ENCODE assay signal across 26 cellular contexts in genomic region chr4:52912608-52913007, GRCh38. TPM values are rescaled to one million over a fixed set of nuclear protein-coding genes. Genes with fewer than 3 reads are reported as not detected.
A peak's percentile ranks its signal among the peaks of the same experiment; 100 is the strongest.
DNase-seq lines count a peak whose midpoint lies in the region; ATAC-seq, FAIRE-seq and TF ChIP-seq lines count a peak whose summit lies in the region.
"Had no signal": no experiment of that assay in that cellular context is flagged by ENCODE, and none has a peak within 500 bp of the region (broad histone marks: within the 10 kb centered on the region; RNA-seq: fewer than 3 reads in every experiment).

No MANE protein-coding gene starts in this region.

- TF ChIP-seq POLR2A in right lobe of liver (IDR thresholded peaks at IDR 0.05): no peak

- peaks cover 70% of the 10 kb centered on the region for H3K4me1 Mint-ChIP-seq in HFFc6 (ENCODE audit: low read depth)
- H3K4me1 Mint-ChIP-seq in astrocyte (ENCODE audit: low read depth, unreplicated experiment): peaks cover 10% of the 10 kb centered on the region

- H3K9me3 ChIP-seq in astrocyte (ENCODE audit: insufficient read depth, low read depth, low read length) (no peaks in the 10 kb centered on the region), mesenchymal stem cell (ENCODE audit: control insufficient read depth, low read length) (no peaks in the 10 kb centered on the region), right lobe of liver (no peaks in the 10 kb centered on the region)
- H3K9me3 ChIP-seq in effector memory CD4-positive, alpha-beta T cell (ENCODE audit: control insufficient read depth, low read length): no peaks in the 10 kb centered on the region
- H3K9me3 ChIP-seq: A549, spleen, vagina had no signal

- H3K9me3 Mint-ChIP-seq in HFFc6 (no peaks in the 10 kb centered on the region), astrocyte (ENCODE audit: unreplicated experiment) (no peaks in the 10 kb centered on the region)
- H3K9me3 Mint-ChIP-seq: endodermal cell had no signal

- no peak overlapping the region for H2BK5ac ChIP-seq in mesenchymal stem cell (ENCODE audit: low read depth, low read length, poor library complexity, severe bottlenecking)

- peaks cover 15% of the 10 kb centered on the region for H3K4me1 ChIP-seq in astrocyte (ENCODE audit: insufficient read depth, low read length)
- H3K4me1 ChIP-seq in mesenchymal stem cell (ENCODE audit: control insufficient read depth, insufficient read depth, low read depth, low read length): no peaks in the 10 kb centered on the region
- peaks cover 0 to 35% (median 9%) of the 10 kb centered on the region in 4 donors for H3K4me1 ChIP-seq in right lobe of liver
- no peaks in the 10 kb centered on the region for H3K4me1 ChIP-seq in effector memory CD4-positive, alpha-beta T cell (ENCODE audit: control insufficient read depth, insufficient read depth, low read length, poor library complexity, severe bottlenecking)
- H3K4me1 ChIP-seq: A549 had no signal

- no peak overlapping the region for H3K4me3 ChIP-seq in astrocyte (ENCODE audit: insufficient read depth, low read depth, low read length)
- no peak overlapping the region for H3K4me3 ChIP-seq in mesenchymal stem cell (ENCODE audit: insufficient read depth in 1 of 2, low read depth in 1 of 2, low read length in 2 of 2)
- H3K4me3 ChIP-seq in right lobe of liver: no peak overlapping the region
- H3K4me3 ChIP-seq in effector memory CD4-positive, alpha-beta T cell (ENCODE audit: insufficient read depth, low read depth, low read length, poor library complexity, severe bottlenecking): no peak overlapping the region
- H3K4me3 ChIP-seq: A549, spleen, vagina had no signal

- no peak overlapping the region for H3K18ac ChIP-seq in mesenchymal stem cell (ENCODE audit: low read depth in 1 of 2, low read length in 2 of 2)

- H2AFZ ChIP-seq in astrocyte (ENCODE audit: low read depth, low read length) (no peak overlapping the region), mesenchymal stem cell (ENCODE audit: low read depth, low read length) (no peak overlapping the region)

- no peak for FAIRE-seq in astrocyte (lab: Jason Lieb, UNC)
- FAIRE-seq in urothelium cell line (lab: Jason Lieb, UNC): no peak
- FAIRE-seq: A549, colon had no signal

- no peak overlapping the region for H3K14ac ChIP-seq in mesenchymal stem cell (ENCODE audit: low read length in 2 of 2)

- H3K4me2 ChIP-seq in astrocyte (ENCODE audit: low read length) (no peak overlapping the region), mesenchymal stem cell (ENCODE audit: low read length, poor library complexity, severe bottlenecking) (no peak overlapping the region)
- H3K4me2 ChIP-seq: A549 had no signal

- no peaks in the 10 kb centered on the region for H4K20me1 ChIP-seq in astrocyte (ENCODE audit: insufficient read depth, low read length)

- no peak overlapping the region for H3K4me3 Mint-ChIP-seq in HFFc6
- H3K4me3 Mint-ChIP-seq in astrocyte (ENCODE audit: unreplicated experiment): no peak overlapping the region
- H3K4me3 Mint-ChIP-seq: endodermal cell, H9 had no signal

- no peak overlapping the region for H3K4ac ChIP-seq in mesenchymal stem cell (ENCODE audit: low read depth in 1 of 2, low read length in 2 of 2)

- intact Hi-C loops in right lobe of liver (cut with DNase I): no loop called here

- H3K79me2 ChIP-seq in astrocyte (ENCODE audit: insufficient read depth, low read length): no peaks in the 10 kb centered on the region

- H2BK120ac ChIP-seq in mesenchymal stem cell (ENCODE audit: low read depth, low read length): no peak overlapping the region

- H4K8ac ChIP-seq in mesenchymal stem cell (ENCODE audit: low read length): no peak overlapping the region

- H3K27me3 Mint-ChIP-seq in HFFc6 (ENCODE audit: insufficient read depth): no peaks in the 10 kb centered on the region; the same call in 1 of the 2 replicates
- no peaks in the 10 kb centered on the region for H3K27me3 Mint-ChIP-seq in astrocyte (ENCODE audit: low read depth, unreplicated experiment)

- no peak for ATAC-seq in right lobe of liver
- ATAC-seq: A549; activated CD4-positive, CD25-positive, alpha-beta regulatory T cell treated with anti-CD3 and anti-CD28 coated beads, Interleukin-2, amount 50 U/mL, for 24 hours; left ventricle myocardium superior had no signal

- no peak for TF ChIP-seq CTCF in HFFc6 (IDR thresholded peaks at IDR 0.05)
- no peak for TF ChIP-seq CTCF in astrocyte (IDR thresholded peaks at IDR 0.05; ENCODE audit: insufficient read depth, low read depth, low read length)
- TF ChIP-seq CTCF in right lobe of liver (IDR thresholded peaks at IDR 0.05): no peak

- H3K36me3 Mint-ChIP-seq in HFFc6 (ENCODE audit: low read depth): peaks cover 18% of the 10 kb centered on the region
- H3K36me3 Mint-ChIP-seq in astrocyte (ENCODE audit: low read depth, unreplicated experiment): no peaks in the 10 kb centered on the region

- no peak overlapping the region for H3K23ac ChIP-seq in mesenchymal stem cell (ENCODE audit: low read length in 2 of 2)

- H3K9ac ChIP-seq in astrocyte (ENCODE audit: low read length) (no peak overlapping the region), mesenchymal stem cell (ENCODE audit: low read length) (peak overlapping the region; percentile 44)

- WGBS in mesenchymal stem cell: no CpG with 5 or more reads among the region's 2 CpGs
- 93% methylated on average over 2 of the region's 2 CpGs for WGBS in right lobe of liver (ENCODE audit: insufficient coverage, low coverage, low lambda C conversion rate, missing lambda C conversion rate)

- H2BK12ac ChIP-seq in mesenchymal stem cell (ENCODE audit: low read length in 2 of 2): no peak overlapping the region

- H4K91ac ChIP-seq in mesenchymal stem cell (ENCODE audit: low read length): no peak overlapping the region

- H2AK5ac ChIP-seq in mesenchymal stem cell (ENCODE audit: low read length, severe bottlenecking): no peak overlapping the region

- H2BK15ac ChIP-seq in mesenchymal stem cell (ENCODE audit: low read depth, poor library complexity, severe bottlenecking): no peak overlapping the region

- H3K27me3 ChIP-seq in astrocyte (ENCODE audit: insufficient read depth, low read length) (no peaks in the 10 kb centered on the region), mesenchymal stem cell (ENCODE audit: control insufficient read depth in 1 of 2, insufficient read depth in 1 of 2, low read length in 2 of 2) (no peaks in the 10 kb centered on the region), right lobe of liver (no peaks in the 10 kb centered on the region)
- no peaks in the 10 kb centered on the region for H3K27me3 ChIP-seq in effector memory CD4-positive, alpha-beta T cell (replicated peaks; ENCODE audit: control insufficient read depth, insufficient read depth, low read length, poor library complexity, severe bottlenecking)
- H3K27me3 ChIP-seq: spleen, vagina had no signal

- no peaks in the 10 kb centered on the region for H3K79me1 ChIP-seq in mesenchymal stem cell (replicated peaks; ENCODE audit: low read length, poor library complexity, severe bottlenecking)

- DNase-seq in AG08395 (ENCODE audit: low spot score) (peak; percentile 58), HFFc6 (peak; percentile 37), astrocyte (ENCODE audit: low read depth) (peak; percentile 30), mesenchymal stem cell (peak; percentile 54), right lobe of liver (no peak), urothelium cell line (ENCODE audit: low spot score) (no peak), midbrain (lab: John Stamatoyannopoulos, UW) (no peak)
- DNase-seq in effector memory CD4-positive, alpha-beta T cell: no peak
- DNase-seq: activated CD8-positive, alpha-beta memory T cell treated with anti-CD3 and anti-CD28 coated beads for 24 hours; activated naive CD4-positive, alpha-beta T cell treated with anti-CD3 and anti-CD28 coated beads, Interleukin-2, amount 50 U/mL, for 16 hours; activated T-cell treated with anti-CD3 and anti-CD28 coated beads, Interleukin-2, amount 50 U/mL, for 48 hours; C1 segment of cervical spinal cord; DMS 273 treated with DMSO at 0.1 percent for 48 hours; endodermal cell; H9; Kasumi-1; left ventricle myocardium superior; NCI-H1105; NCI-H524; retina; spleen; stimulated activated CD4-positive, alpha-beta T cell treated with anti-CD3 and anti-CD28 coated beads, Interleukin-4, amount 100 ng/mL, for 24 hours had no signal

- no peak overlapping the region for H3K27ac ChIP-seq in astrocyte (ENCODE audit: low read depth, low read length)
- H3K27ac ChIP-seq in mesenchymal stem cell (ENCODE audit: low read length, poor library complexity, severe bottlenecking): no peak overlapping the region
- H3K27ac ChIP-seq in right lobe of liver: no peak overlapping the region
- no peak overlapping the region for H3K27ac ChIP-seq in effector memory CD4-positive, alpha-beta T cell (ENCODE audit: insufficient read depth, low read length, poor library complexity, severe bottlenecking)
- H3K27ac ChIP-seq: A549, spleen, vagina had no signal

- peak overlapping the region; percentile 69 for H3K27ac Mint-ChIP-seq in HFFc6
- H3K27ac Mint-ChIP-seq in astrocyte (ENCODE audit: unreplicated experiment): no peak overlapping the region
- H3K27ac Mint-ChIP-seq: endodermal cell, H9 had no signal

- H3K36me3 ChIP-seq in astrocyte (ENCODE audit: insufficient read depth, low read length) (no peaks in the 10 kb centered on the region), mesenchymal stem cell (ENCODE audit: control insufficient read depth in 1 of 2, insufficient read depth in 2 of 2, low read depth in 1 of 2, low read length in 2 of 2) (no peaks in the 10 kb centered on the region), right lobe of liver (no peaks in the 10 kb centered on the region)
- no peaks in the 10 kb centered on the region for H3K36me3 ChIP-seq in effector memory CD4-positive, alpha-beta T cell (ENCODE audit: control insufficient read depth, insufficient read depth, low read length)
- H3K36me3 ChIP-seq: vagina had no signal

RNA-seq across cellular contexts. Expression of gene RASL11B, which starts 50.5 kb away (rescaled TPM):
- total RNA-seq in HFFc6 (2021; fragmentation: NEBNext Ultra II Directional; extraction: Animal tissue kit (Norgen Biotek cat#: 25700)): under 1 TPM in 5 of 6 experiments, not detected in 1; 0.12 to 0.16 (median 0.14) TPM
- total RNA-seq in astrocyte (4.4 and 5.1 TPM in 2 replicates), right lobe of liver (1 to 10 TPM in 1 of 6 experiments, under 1 TPM in 5; 0.26 to 1.3 (median 0.37) TPM)
- 0.15 TPM for polyA plus RNA-seq in mesenchymal stem cell (2013, experiment 1 of 2)
- polyA plus RNA-seq in mesenchymal stem cell (2013, experiment 2 of 2): 0.36 TPM

Comparison
In these comparisons a context has a peak if more than half of its experiments do, and no peak if none do; other contexts are left out.
1. DNase-seq: peak in AG08395 (single experiment), HFFc6 (single experiment), astrocyte (single experiment) and mesenchymal stem cell (single experiment); none in right lobe of liver (0 of 3), urothelium cell line (single experiment), midbrain (single experiment) and effector memory CD4-positive, alpha-beta T cell (0 of 3).